ENCODE assay signal across 15 cellular contexts in genomic region chr1:222794656-222795474, GRCh38. TPM values are rescaled to one million over a fixed set of nuclear protein-coding genes. Genes with fewer than 3 reads are reported as not detected.
DNase-seq lines count a peak whose midpoint lies in the region; ATAC-seq, FAIRE-seq and TF ChIP-seq lines count a peak whose summit lies in the region.
"Had no signal": no experiment of that assay in that cellular context is flagged by ENCODE, and none has a peak within 500 bp of the region (broad histone marks: within the 10 kb centered on the region; RNA-seq: fewer than 3 reads in every experiment).

No MANE protein-coding gene starts in this region.

- ATAC-seq in WTC11 (peak; percentile 46), HepG2 (peak; percentile 68)
- ATAC-seq: activated naive CD4-positive, alpha-beta T cell treated with anti-CD3 and anti-CD28 coated beads, Interleukin-2, amount 50 U/mL, for 72 hours had no signal

- no peak overlapping the region for H3K27ac ChIP-seq in HepG2 (ENCODE audit: extremely low read length, insufficient read depth, low read length)
- H3K27ac ChIP-seq: neutrophil, RWPE1 had no signal

- H3K9ac ChIP-seq in HepG2 (ENCODE audit: insufficient read depth, low read depth, low read length): no peak overlapping the region

- H3K36me3 ChIP-seq in HepG2 (replicated peaks in 1 of 2; ENCODE audit: control insufficient read depth in 1 of 2, insufficient read depth in 2 of 2, low read length in 2 of 2): no peaks in the 10 kb centered on the region
- H3K36me3 ChIP-seq: neutrophil had no signal

- H2AFZ ChIP-seq in HepG2 (ENCODE audit: low read length): no peak overlapping the region

- no peak overlapping the region for H3K4me3 Mint-ChIP-seq in WTC11

- H3K27me3 Mint-ChIP-seq in WTC11 (ENCODE audit: low read depth): peaks cover 34% of the 10 kb centered on the region

- H3K9me3 Mint-ChIP-seq in WTC11: no peaks in the 10 kb centered on the region

- intact Hi-C loops in HepG2 (cut with micrococcal nuclease; ENCODE audit: unreplicated experiment): loop anchor here (1.0 kb wide), 1 partner anchor 207 kb away; no protein-coding TSS in a partner anchor

- no peaks in the 10 kb centered on the region for H3K79me2 ChIP-seq in HepG2 (ENCODE audit: insufficient read depth, low read length)

- no peaks in the 10 kb centered on the region for H3K27me3 ChIP-seq in HepG2 (ENCODE audit: control insufficient read depth in 1 of 2, insufficient read depth in 2 of 2, low read length in 2 of 2)

- H3K9me3 ChIP-seq in HepG2 (ENCODE audit: low read length): no peaks in the 10 kb centered on the region
- H3K9me3 ChIP-seq: neutrophil had no signal

- POLR2A ChIA-PET in WTC11 (lab: Charles Lee): no interaction called here
- POLR2A ChIA-PET in HepG2 (lab: Yijun Ruan, JAX): no interaction called here

- WGBS in HepG2 (ENCODE audit: low lambda C conversion rate): 47% methylated on average over 3 of the region's 6 CpGs

- no peaks in the 10 kb centered on the region for H4K20me1 ChIP-seq in HepG2 (ENCODE audit: insufficient read depth, low read length)

- peak; percentile 35 for TF ChIP-seq CTCF in AG09319 (IDR thresholded peaks at IDR 0.05; ENCODE audit: low read depth, low read length)
- peak; percentile 12 for TF ChIP-seq CTCF in HFF-Myc (IDR thresholded peaks at IDR 0.05; ENCODE audit: low read depth, low read length, missing control alignments)
- TF ChIP-seq CTCF in WTC11 (IDR thresholded peaks at IDR 0.05): no peak
- TF ChIP-seq CTCF in HepG2 (CRISPR knock-in tag; IDR thresholded peaks at IDR 0.05): peak; percentile 72

- CTCF ChIA-PET in WTC11 (lab: Charles Lee): interaction anchor here (0.9 to 3.9 kb wide), 11 partner anchors 25 to 889 kb away, joined by 3 to 28 read pairs (median 5); no protein-coding TSS in a partner anchor
- CTCF ChIA-PET in HepG2 (lab: Yijun Ruan, JAX; ENCODE audit: low intra/inter-chr PET ratio, low total read pairs): interaction anchor here (3.7 kb wide), 1 partner anchor 287 kb away, joined by 49 read pairs; no protein-coding TSS in a partner anchor

- TF ChIP-seq POLR2A in HepG2 (IDR thresholded peaks at IDR 0.05; ENCODE audit: insufficient read depth in 1 of 2, low read depth in 2 of 2, low read length in 2 of 2): no peak

- H3K4me2 ChIP-seq in HepG2 (ENCODE audit: low read depth, low read length): no peak overlapping the region

- no peak for FAIRE-seq in HepG2 (lab: Jason Lieb, UNC)
- FAIRE-seq: GM18507 had no signal

- peaks cover 7% of the 10 kb centered on the region; the same call in 1 of the 2 replicates for H3K4me1 Mint-ChIP-seq in WTC11

- BruUV-seq in HepG2 (replicated peaks; lab: Mats Ljungman, UMichigan): no TSS peak

- H3K27ac Mint-ChIP-seq in WTC11: no peak overlapping the region
- H3K27ac Mint-ChIP-seq: activated naive CD4-positive, alpha-beta T cell treated with anti-CD3 and anti-CD28 coated beads, Interleukin-2, amount 50 U/mL, for 72 hours had no signal

- peaks cover 13% of the 10 kb centered on the region for H3K4me1 ChIP-seq in HepG2 (ENCODE audit: insufficient read depth, low read length)

- DNase-seq in AG09319 (ENCODE audit: extremely low read depth, low read depth) (no peak), HFF-Myc (ENCODE audit: extremely low read depth, low read depth) (no peak), WTC11 (ENCODE audit: low spot score) (peak; percentile 22), HepG2 (ENCODE audit: low spot score) (no peak), inferior parietal cortex (ENCODE audit: extremely low spot score) (no peak), activated gamma-delta T cell treated with Interleukin-2 at 50 U/mL for 16 hours (no peak), DMS79 (lab: John Stamatoyannopoulos, UW) (no peak)
- DNase-seq in activated CD4-positive, alpha-beta T cell treated with anti-CD3 and anti-CD28 coated beads, Interleukin-2, amount 50 U/mL, for 1 hour: no peak
- DNase-seq: activated CD4-positive, alpha-beta T cell treated with anti-CD3 and anti-CD28 coated beads, Interleukin-2, amount 50 U/mL, for 4 hours; effector CD4-positive, alpha-beta T cell; stimulated activated CD4-positive, alpha-beta T cell treated with anti-CD3 and anti-CD28 coated beads, Interleukin-4, amount 100 ng/mL, for 1 hour had no signal

- no peaks in the 10 kb centered on the region for H3K36me3 Mint-ChIP-seq in WTC11

- TF ChIP-seq EP300 in HepG2 (IDR thresholded peaks at IDR 0.05; ENCODE audit: low read depth in 2 of 2, low read length in 2 of 2) (no peak), HepG2 (CRISPR knock-in tag; IDR thresholded peaks at IDR 0.05; ENCODE audit: borderline replicate concordance) (no peak)

- H3K4me3 ChIP-seq in HFF-Myc (replicated peaks; ENCODE audit: low read depth, low read length) (no peak overlapping the region), HepG2 (replicated peaks in 1 of 3; ENCODE audit: insufficient read depth in 1 of 3, low read depth in 2 of 3, low read length in 3 of 3) (no peak overlapping the region)

- TF ChIP-seq RAD21 in HepG2 (CRISPR knock-in tag; IDR thresholded peaks at IDR 0.05): 0 out of 2 replicates have a peak, but pooled peaks have one; percentile 39

- in situ Hi-C loops in HepG2 (cut with HindIII; ENCODE audit: extremely low pct_ligation_motif_present, low pct_unique_long_range_greater_than_20kb): loop anchor here (5.0 kb wide), 1 partner anchor 292 kb away; no protein-coding TSS in a partner anchor

TF ChIP-seq in WTC11, 78 proteins besides CTCF, POLR2A, EP300 and RAD21 (continues in another document):
- no peak for TF ChIP-seq OVOL2 (CRISPR knock-in tag; IDR thresholded peaks at IDR 0.05; ENCODE audit: borderline replicate concordance)

RNA-seq across cellular contexts. Expression of gene DISP1, which starts 20.0 kb away (rescaled TPM):
- total RNA-seq in WTC11 (2021) (2.8 to 4.8 TPM (median 4.6 TPM) in 3 replicates), HepG2 (2016; rRNA removed; fragmentation: Illumina TruSeq; extraction: Trizol) (1.2 and 1.9 TPM in 2 replicates)
- total RNA-seq in HepG2 (2016; cell fraction: cytosol; rRNA removed; fragmentation: Illumina TruSeq; extraction: Trizol; ENCODE audit: low read depth): 1.3 and 2.3 TPM in 2 replicates
- 1.1 and 1.8 TPM in 2 replicates for total RNA-seq in HepG2 (2016; cell fraction: insoluble cytoplasmic fraction; rRNA removed; fragmentation: Illumina TruSeq; extraction: Trizol)
- 0.83 and 0.87 TPM in 2 replicates for total RNA-seq in HepG2 (2016; cell fraction: membrane; rRNA removed; fragmentation: Illumina TruSeq; extraction: Trizol)
- 2.7 and 3.4 TPM in 2 replicates for total RNA-seq in HepG2 (2016; cell fraction: nucleus; rRNA removed; fragmentation: Illumina TruSeq; extraction: Trizol)
- polyA plus RNA-seq in HepG2 (2011; rRNA removed): 1.8 and 2.0 TPM in 2 replicates
- 1.5 and 2.1 TPM in 2 replicates for polyA plus RNA-seq in HepG2 (2011; cell fraction: cytosol; rRNA removed)
- polyA plus RNA-seq in HepG2 (2011; cell fraction: nucleus; rRNA removed): 3.3 and 3.6 TPM in 2 replicates
- polyA plus RNA-seq in HepG2 (2012): 1.3 and 2.0 TPM in 2 replicates
- polyA plus RNA-seq in HepG2 (2016; cell fraction: cytosol; fragmentation: Illumina TruSeq; extraction: Trizol; ENCODE audit: low read depth): 0.15 and 0.40 TPM in 2 replicates
- 0.84 and 1.1 TPM in 2 replicates for polyA plus RNA-seq in HepG2 (2016; cell fraction: insoluble cytoplasmic fraction; fragmentation: Illumina TruSeq; extraction: Trizol; ENCODE audit: low read depth)
- polyA plus RNA-seq in HepG2 (2016; cell fraction: membrane; fragmentation: Illumina TruSeq; extraction: Trizol; ENCODE audit: low read depth): 0.19 and 0.37 TPM in 2 replicates
- polyA plus RNA-seq in HepG2 (2016; cell fraction: nucleus; fragmentation: Illumina TruSeq; extraction: Trizol; ENCODE audit: insufficient read depth, low read depth): 2.4 and 3.5 TPM in 2 replicates
- polyA minus RNA-seq in HepG2 (2011; rRNA and poly(A)+ RNA removed; ENCODE audit: low replicate concordance): 20.5 and 35.1 TPM in 2 replicates
- 2.0 and 2.4 TPM in 2 replicates for polyA minus RNA-seq in HepG2 (2011; cell fraction: cytosol; rRNA and poly(A)+ RNA removed)
- polyA minus RNA-seq in HepG2 (2011; cell fraction: nucleus; rRNA and poly(A)+ RNA removed): 7.2 and 9.3 TPM in 2 replicates

RNA-seq across cellular contexts. Expression of gene FAM177B, which starts 57.9 kb away (rescaled TPM):
- total RNA-seq in WTC11 (2021) (not detected in 3 replicates), HepG2 (2016; rRNA removed; fragmentation: Illumina TruSeq; extraction: Trizol) (not detected in 2 replicates)
- not detected in 2 replicates for total RNA-seq in HepG2 (2016; cell fraction: cytosol; rRNA removed; fragmentation: Illumina TruSeq; extraction: Trizol; ENCODE audit: low read depth)
- not detected in 2 replicates for total RNA-seq in HepG2 (2016; cell fraction: insoluble cytoplasmic fraction; rRNA removed; fragmentation: Illumina TruSeq; extraction: Trizol)
- not detected in 2 replicates for total RNA-seq in HepG2 (2016; cell fraction: membrane; rRNA removed; fragmentation: Illumina TruSeq; extraction: Trizol)
- total RNA-seq in HepG2 (2016; cell fraction: nucleus; rRNA removed; fragmentation: Illumina TruSeq; extraction: Trizol): not detected in 2 replicates
- polyA plus RNA-seq in HepG2 (2011; rRNA removed): 0.05 and 0.20 TPM in 2 replicates
- not detected in 2 replicates for polyA plus RNA-seq in HepG2 (2011; cell fraction: cytosol; rRNA removed)
- polyA plus RNA-seq in HepG2 (2011; cell fraction: nucleus; rRNA removed): 0.08 TPM in 1 of 2 replicates, not detected in the other
- 0.27 and 0.86 TPM in 2 replicates for polyA plus RNA-seq in HepG2 (2012)
- polyA plus RNA-seq in HepG2 (2016; cell fraction: cytosol; fragmentation: Illumina TruSeq; extraction: Trizol; ENCODE audit: low read depth): not detected in 2 replicates
- not detected in 2 replicates for polyA plus RNA-seq in HepG2 (2016; cell fraction: insoluble cytoplasmic fraction; fragmentation: Illumina TruSeq; extraction: Trizol; ENCODE audit: low read depth)
- polyA plus RNA-seq in HepG2 (2016; cell fraction: membrane; fragmentation: Illumina TruSeq; extraction: Trizol; ENCODE audit: low read depth): not detected in 2 replicates
- polyA plus RNA-seq in HepG2 (2016; cell fraction: nucleus; fragmentation: Illumina TruSeq; extraction: Trizol; ENCODE audit: insufficient read depth, low read depth): not detected in 2 replicates
- not detected in 2 replicates for polyA minus RNA-seq in HepG2 (2011; rRNA and poly(A)+ RNA removed; ENCODE audit: low replicate concordance)
- not detected in 2 replicates for polyA minus RNA-seq in HepG2 (2011; cell fraction: cytosol; rRNA and poly(A)+ RNA removed)
- 0.25 TPM in 1 of 2 replicates, not detected in the other for polyA minus RNA-seq in HepG2 (2011; cell fraction: nucleus; rRNA and poly(A)+ RNA removed)
